Comparison of ENCODE assay signal across 11 cellular contexts in genomic region chr9:121242219-121242954, GRCh38. TPM values are rescaled to one million over a fixed set of nuclear protein-coding genes. Genes with fewer than 3 reads are reported as not detected.
A peak's percentile ranks its signal among the peaks of the same experiment; 100 is the strongest.
DNase-seq lines count a peak whose midpoint lies in the region; ATAC-seq and TF ChIP-seq lines count a peak whose summit lies in the region.
"Had no signal": no experiment of that assay in that cellular context is flagged by ENCODE, and none has a peak within 500 bp of the region (broad histone marks: within the 10 kb centered on the region; RNA-seq: fewer than 3 reads in every experiment).

No MANE protein-coding gene starts in this region.

- no peak overlapping the region for H4K91ac ChIP-seq in trophoblast cell (ENCODE audit: low read depth, low read length)

- no peak overlapping the region for H2BK5ac ChIP-seq in trophoblast cell (ENCODE audit: low read depth, low read length, poor library complexity)

- H3K4me1 ChIP-seq in trophoblast cell (ENCODE audit: control insufficient read depth in 1 of 2, insufficient read depth in 2 of 2, low read length in 2 of 2), result peaks cover 0 to 3% of the 10 kb centered on the region in 2 experiments

- H2BK120ac ChIP-seq in trophoblast cell (ENCODE audit: insufficient read depth, low read length, poor library complexity), result no peak overlapping the region

- no peak overlapping the region for H3K23ac ChIP-seq in trophoblast cell (ENCODE audit: low read length)

- no peaks in the 10 kb centered on the region for H3K79me1 ChIP-seq in trophoblast cell (ENCODE audit: low read length)

- H2BK12ac ChIP-seq in trophoblast cell (ENCODE audit: low read length), result no peak overlapping the region

- no peaks in the 10 kb centered on the region for H3K27me3 ChIP-seq in trophoblast cell (ENCODE audit: insufficient read depth, low read length)

- no peaks in the 10 kb centered on the region for H3K36me3 ChIP-seq in trophoblast cell (ENCODE audit: control insufficient read depth in 1 of 2, insufficient read depth in 2 of 2, low read length in 2 of 2)

- H2AFZ ChIP-seq in trophoblast cell (ENCODE audit: insufficient read depth, low read length, poor library complexity), result no peak overlapping the region

- no peak overlapping the region for H3K14ac ChIP-seq in trophoblast cell (ENCODE audit: low read length)

- H3K4ac ChIP-seq in trophoblast cell (ENCODE audit: low read depth, low read length), result no peak overlapping the region

- TF ChIP-seq CTCF in VCaP (conservative IDR thresholded peaks at IDR 0.05) (no peak), fibroblast of mammary gland (conservative IDR thresholded peaks at IDR 0.05; ENCODE audit: control insufficient read depth, insufficient read depth, low read depth, low read length) (no peak)

- no peak overlapping the region for H4K8ac ChIP-seq in trophoblast cell (ENCODE audit: low read depth, low read length)

- DNase-seq in AG08396 (ENCODE audit: low spot score), result peak; percentile 48
- peak; percentile 80 for DNase-seq in fibroblast of mammary gland (ENCODE audit: low read depth)
- DNase-seq in trophoblast cell, result peak; percentile 56 to 73
- DNase-seq in left colon, result no peak
- DNase-seq in activated T-cell treated with anti-CD3 and anti-CD28 coated beads for 4 hours, result no peak
- DNase-seq: NCI-H1694, NCI-H82, SHP77 had no signal

- H3K4me3 ChIP-seq in fibroblast of mammary gland (ENCODE audit: control insufficient read depth, low read depth, low read length), result no peak overlapping the region
- no peak overlapping the region for H3K4me3 ChIP-seq in trophoblast cell (ENCODE audit: low read depth, low read length)

- ATAC-seq in left colon (no peak), HG03196 (IDR thresholded peaks at IDR 0.05; ENCODE audit: unreplicated experiment) (no peak), GM19351 (IDR thresholded peaks at IDR 0.05; ENCODE audit: unreplicated experiment) (no peak)

- H3K4me2 ChIP-seq in trophoblast cell (ENCODE audit: low read length), result no peak overlapping the region

- peak overlapping the region; percentile 34; the same call in 1 of the 2 replicates for H3K27ac ChIP-seq in VCaP
- H3K27ac ChIP-seq in trophoblast cell (ENCODE audit: low read depth, low read length), result no peak overlapping the region

- no peaks in the 10 kb centered on the region for H3K79me2 ChIP-seq in trophoblast cell (ENCODE audit: control insufficient read depth, insufficient read depth, low read length, poor library complexity)

- no peak overlapping the region for H3K18ac ChIP-seq in trophoblast cell (ENCODE audit: low read length)

- no CpG with 5 or more reads among the region's 5 CpGs for WGBS in trophoblast cell (ENCODE audit: extremely low coverage, insufficient coverage, insufficient read length)

- no peak overlapping the region for H2AK5ac ChIP-seq in trophoblast cell (ENCODE audit: low read length)

- H3K9me3 ChIP-seq in trophoblast cell (ENCODE audit: insufficient read depth, low read depth, low read length), result no peaks in the 10 kb centered on the region

- no peak overlapping the region for H3K9ac ChIP-seq in trophoblast cell (ENCODE audit: low read length)

- intact Hi-C loops in left colon (cut with DNase I, micrococcal nuclease), result no loop called here

- no peak overlapping the region for H4K12ac ChIP-seq in trophoblast cell (ENCODE audit: low read depth, low read length)

RNA-seq across cellular contexts. Expression of gene GSN, which starts 25.6 kb away (rescaled TPM):
- 103 and 105 TPM in 2 replicates for polyA plus RNA-seq in trophoblast cell (2013)
- total RNA-seq in left colon, result 100 to 1,000 TPM; 404 to 854 TPM

RNA-seq across cellular contexts. Expression of gene RAB14, which starts 40.7 kb away (rescaled TPM):
- 40.0 and 40.9 TPM in 2 replicates for polyA plus RNA-seq in trophoblast cell (2013)
- 10 to 100 TPM; 87.1 to 93.1 TPM for total RNA-seq in left colon

Comparison
In these comparisons a context has a peak if more than half of its experiments do, and no peak if none do; other contexts are left out.
1. DNase-seq: peak in AG08396 (single experiment), fibroblast of mammary gland (single experiment) and trophoblast cell (2 of 2); none in left colon (0 of 2) and activated T-cell treated with anti-CD3 and anti-CD28 coated beads for 4 hours (single experiment).